1 cellular context compared by ENCODE assay signal in the genomic region with DNA sequence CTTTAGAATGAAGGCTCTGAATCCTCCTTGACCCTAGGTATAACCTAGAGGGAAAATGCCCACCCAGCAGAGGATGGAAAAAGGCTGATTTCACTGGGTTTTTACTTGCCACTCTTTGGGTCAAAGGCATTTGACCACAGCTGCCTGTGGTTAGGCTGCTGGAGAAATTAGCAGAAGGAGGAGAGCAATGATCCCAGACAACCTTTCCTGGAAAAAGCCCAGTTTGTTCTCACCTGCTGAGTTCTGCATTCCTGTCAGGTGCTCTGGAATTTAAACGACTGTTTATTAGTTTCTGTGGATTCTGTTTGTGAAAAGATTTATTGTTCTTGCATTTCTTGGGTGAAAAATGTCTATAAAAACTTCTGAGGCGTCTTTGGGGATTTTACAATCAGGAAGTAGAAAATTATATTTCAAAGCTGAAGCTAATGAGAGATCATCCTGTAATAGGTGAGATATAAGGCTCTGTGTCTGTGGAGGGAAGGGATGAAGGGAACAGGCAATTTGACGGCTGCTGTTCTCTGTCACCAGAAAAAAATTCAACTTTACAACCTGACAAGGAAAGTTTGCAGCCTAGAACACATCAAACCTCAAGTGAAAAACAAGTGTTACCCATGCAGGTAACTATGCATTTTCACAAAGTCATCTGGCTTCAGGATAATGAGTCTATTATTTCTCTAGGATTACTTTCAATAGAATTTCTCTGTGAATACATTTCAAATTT.
TF ChIP-seq lines count a peak whose summit lies in the region.

No MANE protein-coding gene starts in this region.

TF ChIP-seq in GM23338, 12 proteins besides CTCF, POLR2A, EP300 and RAD21:
- TF ChIP-seq, protein P1, sequence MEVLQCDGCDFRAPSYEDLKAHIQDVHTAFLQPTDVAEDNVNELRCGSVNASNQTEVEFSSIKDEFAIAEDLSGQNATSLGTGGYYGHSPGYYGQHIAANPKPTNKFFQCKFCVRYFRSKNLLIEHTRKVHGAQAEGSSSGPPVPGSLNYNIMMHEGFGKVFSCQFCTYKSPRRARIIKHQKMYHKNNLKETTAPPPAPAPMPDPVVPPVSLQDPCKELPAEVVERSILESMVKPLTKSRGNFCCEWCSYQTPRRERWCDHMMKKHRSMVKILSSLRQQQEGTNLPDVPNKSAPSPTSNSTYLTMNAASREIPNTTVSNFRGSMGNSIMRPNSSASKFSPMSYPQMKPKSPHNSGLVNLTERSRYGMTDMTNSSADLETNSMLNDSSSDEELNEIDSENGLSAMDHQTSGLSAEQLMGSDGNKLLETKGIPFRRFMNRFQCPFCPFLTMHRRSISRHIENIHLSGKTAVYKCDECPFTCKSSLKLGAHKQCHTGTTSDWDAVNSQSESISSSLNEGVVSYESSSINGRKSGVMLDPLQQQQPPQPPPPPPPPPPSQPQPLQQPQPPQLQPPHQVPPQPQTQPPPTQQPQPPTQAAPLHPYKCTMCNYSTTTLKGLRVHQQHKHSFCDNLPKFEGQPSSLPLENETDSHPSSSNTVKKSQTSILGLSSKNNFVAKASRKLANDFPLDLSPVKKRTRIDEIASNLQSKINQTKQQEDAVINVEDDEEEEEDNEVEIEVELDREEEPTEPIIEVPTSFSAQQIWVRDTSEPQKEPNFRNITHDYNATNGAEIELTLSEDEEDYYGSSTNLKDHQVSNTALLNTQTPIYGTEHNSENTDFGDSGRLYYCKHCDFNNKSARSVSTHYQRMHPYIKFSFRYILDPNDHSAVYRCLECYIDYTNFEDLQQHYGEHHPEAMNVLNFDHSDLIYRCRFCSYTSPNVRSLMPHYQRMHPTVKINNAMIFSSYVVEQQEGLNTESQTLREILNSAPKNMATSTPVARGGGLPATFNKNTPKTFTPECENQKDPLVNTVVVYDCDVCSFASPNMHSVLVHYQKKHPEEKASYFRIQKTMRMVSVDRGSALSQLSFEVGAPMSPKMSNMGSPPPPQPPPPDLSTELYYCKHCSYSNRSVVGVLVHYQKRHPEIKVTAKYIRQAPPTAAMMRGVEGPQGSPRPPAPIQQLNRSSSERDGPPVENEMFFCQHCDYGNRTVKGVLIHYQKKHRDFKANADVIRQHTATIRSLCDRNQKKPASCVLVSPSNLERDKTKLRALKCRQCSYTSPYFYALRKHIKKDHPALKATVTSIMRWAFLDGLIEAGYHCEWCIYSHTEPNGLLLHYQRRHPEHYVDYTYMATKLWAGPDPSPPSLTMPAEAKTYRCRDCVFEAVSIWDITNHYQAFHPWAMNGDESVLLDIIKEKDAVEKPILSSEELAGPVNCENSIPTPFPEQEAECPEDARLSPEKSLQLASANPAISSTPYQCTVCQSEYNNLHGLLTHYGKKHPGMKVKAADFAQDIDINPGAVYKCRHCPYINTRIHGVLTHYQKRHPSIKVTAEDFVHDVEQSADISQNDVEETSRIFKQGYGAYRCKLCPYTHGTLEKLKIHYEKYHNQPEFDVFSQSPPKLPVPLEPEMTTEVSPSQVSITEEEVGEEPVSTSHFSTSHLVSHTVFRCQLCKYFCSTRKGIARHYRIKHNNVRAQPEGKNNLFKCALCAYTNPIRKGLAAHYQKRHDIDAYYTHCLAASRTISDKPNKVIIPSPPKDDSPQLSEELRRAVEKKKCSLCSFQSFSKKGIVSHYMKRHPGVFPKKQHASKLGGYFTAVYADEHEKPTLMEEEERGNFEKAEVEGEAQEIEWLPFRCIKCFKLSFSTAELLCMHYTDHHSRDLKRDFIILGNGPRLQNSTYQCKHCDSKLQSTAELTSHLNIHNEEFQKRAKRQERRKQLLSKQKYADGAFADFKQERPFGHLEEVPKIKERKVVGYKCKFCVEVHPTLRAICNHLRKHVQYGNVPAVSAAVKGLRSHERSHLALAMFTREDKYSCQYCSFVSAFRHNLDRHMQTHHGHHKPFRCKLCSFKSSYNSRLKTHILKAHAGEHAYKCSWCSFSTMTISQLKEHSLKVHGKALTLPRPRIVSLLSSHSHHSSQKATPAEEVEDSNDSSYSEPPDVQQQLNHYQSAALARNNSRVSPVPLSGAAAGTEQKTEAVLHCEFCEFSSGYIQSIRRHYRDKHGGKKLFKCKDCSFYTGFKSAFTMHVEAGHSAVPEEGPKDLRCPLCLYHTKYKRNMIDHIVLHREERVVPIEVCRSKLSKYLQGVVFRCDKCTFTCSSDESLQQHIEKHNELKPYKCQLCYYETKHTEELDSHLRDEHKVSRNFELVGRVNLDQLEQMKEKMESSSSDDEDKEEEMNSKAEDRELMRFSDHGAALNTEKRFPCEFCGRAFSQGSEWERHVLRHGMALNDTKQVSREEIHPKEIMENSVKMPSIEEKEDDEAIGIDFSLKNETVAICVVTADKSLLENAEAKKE (CRISPR knock-in tag; IDR thresholded peaks at IDR 0.05): peak; percentile 42; the same call in 1 of the 2 replicates
- no peak for TF ChIP-seq JUNB (IDR thresholded peaks at IDR 0.05; ENCODE audit: unreplicated experiment)
